ENCODE assay signal across 8 cellular contexts in the genomic region with DNA sequence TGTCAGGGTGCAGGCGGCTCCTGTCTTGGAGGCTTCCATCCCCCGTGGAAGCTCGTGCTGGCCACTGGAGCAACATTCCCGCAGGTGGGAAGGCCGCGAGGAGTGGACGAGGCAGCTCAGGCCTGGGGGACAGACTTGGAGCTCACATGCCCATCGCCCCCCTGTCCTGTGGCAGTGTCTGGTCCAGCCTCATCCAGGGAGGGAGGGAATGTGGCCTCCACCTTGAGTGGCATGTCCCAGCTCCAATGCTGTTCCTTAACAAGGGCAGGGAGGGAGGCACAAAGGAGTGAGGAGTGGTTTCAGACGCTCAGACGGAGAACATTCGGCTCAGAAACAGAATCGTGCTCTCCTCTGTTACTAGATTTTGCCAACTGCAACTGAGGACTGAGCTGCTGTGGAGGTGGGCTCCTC.
A peak's percentile ranks its signal among the peaks of the same experiment; 100 is the strongest.
DNase-seq lines count a peak whose midpoint lies in the region; ATAC-seq and TF ChIP-seq lines count a peak whose summit lies in the region.

No MANE protein-coding gene starts in this region.

- no peaks in the 10 kb centered on the region for H3K9me3 ChIP-seq in CD4-positive, CD25-positive, alpha-beta regulatory T cell (ENCODE audit: control insufficient read depth in 2 of 2, low read length in 2 of 2)
- no peaks in the 10 kb centered on the region for H3K9me3 ChIP-seq in gastroesophageal sphincter

- peak overlapping the region; percentile 93 to 98 (median 94) for H3K27ac Mint-ChIP-seq in CD4-positive, CD25-positive, alpha-beta regulatory T cell
- peak overlapping the region; percentile 100 for H3K27ac Mint-ChIP-seq in HFFc6
- peak overlapping the region; percentile 94 for H3K27ac Mint-ChIP-seq in activated CD4-positive, alpha-beta memory T cell treated with anti-CD3 and anti-CD28 coated beads for 36 hours

- peaks cover 14% of the 10 kb centered on the region for H3K36me3 Mint-ChIP-seq in CD4-positive, CD25-positive, alpha-beta regulatory T cell
- H3K36me3 Mint-ChIP-seq in HFFc6 (ENCODE audit: low read depth): peaks cover 30% of the 10 kb centered on the region
- peaks cover 3% of the 10 kb centered on the region for H3K36me3 Mint-ChIP-seq in activated CD4-positive, alpha-beta memory T cell treated with anti-CD3 and anti-CD28 coated beads for 36 hours

- no peak for ATAC-seq in CD4-positive, CD25-positive, alpha-beta regulatory T cell (ENCODE audit: low read depth in 2 of 2)
- ATAC-seq in gastroesophageal sphincter (peak; percentile 27), GM21367 (IDR thresholded peaks at IDR 0.05; ENCODE audit: unreplicated experiment) (no peak), HG02642 (IDR thresholded peaks at IDR 0.05; ENCODE audit: poor library complexity, unreplicated experiment) (no peak)

- POLR2A ChIA-PET in activated CD4-positive, alpha-beta memory T cell treated with anti-CD3 and anti-CD28 coated beads for 36 hours (lab: Charles Lee): interaction anchor here (1.4 to 2.9 kb wide), 6 partner anchors 12 to 68 kb away, joined by 5 to 25 read pairs (median 12); no protein-coding TSS in a partner anchor

- no peaks in the 10 kb centered on the region for H3K27me3 Mint-ChIP-seq in CD4-positive, CD25-positive, alpha-beta regulatory T cell
- H3K27me3 Mint-ChIP-seq in HFFc6 (ENCODE audit: insufficient read depth): peaks cover 5% of the 10 kb centered on the region
- no peaks in the 10 kb centered on the region for H3K27me3 Mint-ChIP-seq in activated CD4-positive, alpha-beta memory T cell treated with anti-CD3 and anti-CD28 coated beads for 36 hours

- no peak for TF ChIP-seq EP300 in gastroesophageal sphincter (IDR thresholded peaks at IDR 0.05)

- CTCF ChIA-PET in activated CD4-positive, alpha-beta memory T cell treated with anti-CD3 and anti-CD28 coated beads for 36 hours (lab: Charles Lee): interaction anchor here (0.8 to 2.1 kb wide), 11 partner anchors 17 to 77 kb away, joined by 3 to 9 read pairs (median 4); no protein-coding TSS in a partner anchor

- H3K27ac ChIP-seq in CD4-positive, CD25-positive, alpha-beta regulatory T cell (ENCODE audit: insufficient read depth, low read length, poor library complexity, severe bottlenecking): peak overlapping the region; percentile 80
- peak overlapping the region; percentile 72 to 92 (median 90) for H3K27ac ChIP-seq in gastroesophageal sphincter

- peaks cover 18% of the 10 kb centered on the region for H3K4me1 ChIP-seq in CD4-positive, CD25-positive, alpha-beta regulatory T cell (ENCODE audit: control insufficient read depth, insufficient read depth, low read length, poor library complexity, severe bottlenecking)
- peaks cover 0 to 29% (median 14%) of the 10 kb centered on the region in 3 donors for H3K4me1 ChIP-seq in gastroesophageal sphincter

- H3K4me3 ChIP-seq in CD4-positive, CD25-positive, alpha-beta regulatory T cell (ENCODE audit: low read depth, low read length): peak overlapping the region; percentile 92
- peak overlapping the region; percentile 49 to 57 for H3K4me3 ChIP-seq in gastroesophageal sphincter

- H3K4me1 Mint-ChIP-seq in CD4-positive, CD25-positive, alpha-beta regulatory T cell: peaks cover 6 to 35% (median 15%) of the 10 kb centered on the region in 4 donors
- peaks cover 51% of the 10 kb centered on the region for H3K4me1 Mint-ChIP-seq in HFFc6 (ENCODE audit: low read depth)
- H3K4me1 Mint-ChIP-seq in activated CD4-positive, alpha-beta memory T cell treated with anti-CD3 and anti-CD28 coated beads for 36 hours (ENCODE audit: low read depth): peaks cover 34% of the 10 kb centered on the region

- H3K9me3 Mint-ChIP-seq in CD4-positive, CD25-positive, alpha-beta regulatory T cell: no peaks in the 10 kb centered on the region
- H3K9me3 Mint-ChIP-seq in HFFc6: no peaks in the 10 kb centered on the region; the same call in 1 of the 2 replicates
- H3K9me3 Mint-ChIP-seq in activated CD4-positive, alpha-beta memory T cell treated with anti-CD3 and anti-CD28 coated beads for 36 hours: no peaks in the 10 kb centered on the region

- intact Hi-C loops in activated CD4-positive, alpha-beta memory T cell treated with anti-CD3 and anti-CD28 coated beads for 36 hours (cut with micrococcal nuclease): loop anchor here (1.0 to 2.0 kb wide), 2 partner anchors 19 to 71 kb away; no protein-coding TSS in a partner anchor

- TF ChIP-seq POLR2A in gastroesophageal sphincter (IDR thresholded peaks at IDR 0.05): no peak

- TF ChIP-seq CTCF in HFFc6 (IDR thresholded peaks at IDR 0.05): no peak
- no peak for TF ChIP-seq CTCF in gastroesophageal sphincter (IDR thresholded peaks at IDR 0.05)

- peak overlapping the region; percentile 83 to 90 (median 88) for H3K4me3 Mint-ChIP-seq in CD4-positive, CD25-positive, alpha-beta regulatory T cell
- peak overlapping the region; percentile 94 for H3K4me3 Mint-ChIP-seq in HFFc6
- H3K4me3 Mint-ChIP-seq in activated CD4-positive, alpha-beta memory T cell treated with anti-CD3 and anti-CD28 coated beads for 36 hours: peak overlapping the region; percentile 74

- no peak for DNase-seq in CD4-positive, CD25-positive, alpha-beta regulatory T cell
- DNase-seq in HFFc6: peak; percentile 88
- DNase-seq in activated CD4-positive, alpha-beta memory T cell treated with anti-CD3 and anti-CD28 coated beads for 36 hours: no peak
- peak; percentile 52 for DNase-seq in occipital lobe (lab: John Stamatoyannopoulos, UW)
- DNase-seq in AML-193 (lab: John Stamatoyannopoulos, UW): no peak

- no peaks in the 10 kb centered on the region for H3K27me3 ChIP-seq in CD4-positive, CD25-positive, alpha-beta regulatory T cell (ENCODE audit: control insufficient read depth, insufficient read depth, low read length)
- H3K27me3 ChIP-seq in gastroesophageal sphincter: no peaks in the 10 kb centered on the region

- H3K36me3 ChIP-seq in CD4-positive, CD25-positive, alpha-beta regulatory T cell (ENCODE audit: control insufficient read depth, insufficient read depth, low read length): no peaks in the 10 kb centered on the region
- H3K36me3 ChIP-seq in gastroesophageal sphincter: peaks cover 0 to 16% of the 10 kb centered on the region in 2 donors

- WGBS in gastroesophageal sphincter (ENCODE audit: low coverage in 1 of 2), 2 donors: 60% methylated on average over 1 of the region's 12 CpGs; no CpG with 5 or more reads in 1 of the 2 donors

Comparison
In these comparisons a context has a peak if more than half of its experiments do, and no peak if none do; other contexts are left out.
1. DNase-seq: peak in HFFc6 (single experiment) and occipital lobe (single experiment); none in CD4-positive, CD25-positive, alpha-beta regulatory T cell (0 of 3), activated CD4-positive, alpha-beta memory T cell treated with anti-CD3 and anti-CD28 coated beads for 36 hours (single experiment) and AML-193 (0 of 2).
2. Peak in every context shown above with its lines, with median percentiles within 50 percentile points of each other: H3K27ac Mint-ChIP-seq and H3K4me3 Mint-ChIP-seq.